ENCODE assay signal across 13 cellular contexts in genomic region chr5:168317096-168317520, GRCh38. TPM values are rescaled to one million over a fixed set of nuclear protein-coding genes. Genes with fewer than 3 reads are reported as not detected.
A peak's percentile ranks its signal among the peaks of the same experiment; 100 is the strongest.
DNase-seq lines count a peak whose midpoint lies in the region; ATAC-seq and TF ChIP-seq lines count a peak whose summit lies in the region.
"Had no signal": no experiment of that assay in that cellular context is flagged by ENCODE, and none has a peak within 500 bp of the region (broad histone marks: within the 10 kb centered on the region; RNA-seq: fewer than 3 reads in every experiment).

No MANE protein-coding gene starts in this region.

- no peak for TF ChIP-seq CTCF in VCaP (conservative IDR thresholded peaks at IDR 0.05)

- no peak overlapping the region for H3K4me3 ChIP-seq in GM23248

- peak overlapping the region; percentile 42 for H3K27ac ChIP-seq in GM23248
- H3K27ac ChIP-seq in VCaP = peak overlapping the region; percentile 96

- H3K9ac ChIP-seq in GM23248 = no peak overlapping the region

- WGBS in GM23248 (ENCODE audit: low coverage in 1 of 2, low lambda C conversion rate in 2 of 2, missing lambda C conversion rate in 2 of 2), 2 experiments = 84 to 85% methylated on average over 8 of the region's 8 CpGs

- no peak for ATAC-seq in left colon
- no peak for ATAC-seq in HG02938 (IDR thresholded peaks at IDR 0.05; ENCODE audit: unreplicated experiment)
- ATAC-seq: activated T-cell treated with anti-CD3 and anti-CD28 coated beads, Interleukin-2, amount 50 U/mL, for 4 hours had no signal

- DNase-seq in GM23248 = no peak
- DNase-seq in kidney tubule cell (ENCODE audit: low spot score) = peak; percentile 54
- peak; percentile 52 for DNase-seq in posterior vena cava (ENCODE audit: low spot score)
- DNase-seq in mesenteric fat pad (ENCODE audit: low spot score) = no peak
- no peak for DNase-seq in left colon
- DNase-seq in NK-92 treated with Interleukin-12 subunit alpha and Interleukin-12 subunit beta, amount 100 ng/mL, for 24 hours (lab: John Stamatoyannopoulos, UW) = no peak
- DNase-seq: activated CD4-positive, alpha-beta T cell treated with anti-CD3 and anti-CD28 coated beads for 4 hours; activated T-cell treated with anti-CD3 and anti-CD28 coated beads, Interleukin-2, amount 50 U/mL, for 4 hours; effector memory CD4-positive, alpha-beta T cell; stimulated activated CD4-positive, alpha-beta T cell treated with anti-CD3 and anti-CD28 coated beads, Interleukin-4, amount 100 ng/mL, for 1 hour; T-helper 1 cell had no signal

- H4K20me1 ChIP-seq in GM23248 (ENCODE audit: insufficient read depth) = no peaks in the 10 kb centered on the region

- H3K4me1 ChIP-seq in GM23248 (ENCODE audit: insufficient read depth) = peaks cover 32% of the 10 kb centered on the region

- peaks cover 9% of the 10 kb centered on the region; the same call in 1 of the 2 replicates for H3F3A ChIP-seq in GM23248 (ENCODE audit: insufficient read depth)

- no peaks in the 10 kb centered on the region for H3K36me3 ChIP-seq in GM23248 (ENCODE audit: low read depth)

- H3K79me2 ChIP-seq in GM23248 (ENCODE audit: insufficient read depth) = no peaks in the 10 kb centered on the region

- in situ Hi-C loops in GM23248 (cut with MboI) = no loop called here

- no peak overlapping the region for H2AFZ ChIP-seq in GM23248

- intact Hi-C loops in posterior vena cava (cut with DNase I) = no loop called here
- intact Hi-C loops in left colon (cut with DNase I, micrococcal nuclease) = no loop called here

- H3K9me2 ChIP-seq in GM23248 (ENCODE audit: insufficient read depth) = no peaks in the 10 kb centered on the region

- no peaks in the 10 kb centered on the region for H3K9me3 ChIP-seq in GM23248 (ENCODE audit: low read depth)

- no peak overlapping the region for H3K4me2 ChIP-seq in GM23248 (ENCODE audit: unreplicated experiment)

- H3K27me3 ChIP-seq in GM23248 (replicated peaks; ENCODE audit: insufficient read depth) = no peaks in the 10 kb centered on the region

RNA-seq across cellular contexts. Expression of gene WWC1, which starts 25.7 kb away (rescaled TPM):
- total RNA-seq in GM23248 (2014; rRNA removed; shearing (Covaris generic)) = 3.5 and 7.1 TPM in 2 replicates
- polyA plus RNA-seq in GM23248 (2016; fragmentation: Nextera tagmentation; extraction: Ambion mirVana) = 1.2 and 1.8 TPM in 2 replicates
- total RNA-seq in posterior vena cava = under 1 TPM; 0.33 to 0.97 TPM
- 4.2 TPM for total RNA-seq in mesenteric fat pad
- 10 to 100 TPM; 18.7 to 38.3 TPM for total RNA-seq in left colon

Comparison
In these comparisons a context has a peak if more than half of its experiments do, and no peak if none do; other contexts are left out.
1. DNase-seq: peak in kidney tubule cell (single experiment) and posterior vena cava (single experiment); none in GM23248 (single experiment), mesenteric fat pad (single experiment), left colon (0 of 2) and NK-92 treated with Interleukin-12 subunit alpha and Interleukin-12 subunit beta, amount 100 ng/mL, for 24 hours (single experiment).